ENCODE assay signal across 1 cellular context in genomic region chr17:31488264-31488981, GRCh38.
A peak's percentile ranks its signal among the peaks of the same experiment; 100 is the strongest.
TF ChIP-seq lines count a peak whose summit lies in the region.

No MANE protein-coding gene starts in this region.

TF ChIP-seq in HepG2, 621 proteins besides CTCF, POLR2A, EP300 and RAD21 (continued from another document and continues in another):
- peak; percentile 36; the same call in 1 of the 2 replicates for TF ChIP-seq SAP130 (CRISPR knock-in tag; IDR thresholded peaks at IDR 0.05; ENCODE audit: low read depth)
- TF ChIP-seq AGO2 (optimal IDR thresholded peaks at IDR 0.05; ENCODE audit: low read depth, low read length), result peak; percentile 18
- no peak for TF ChIP-seq ZNF577 (CRISPR knock-in tag; IDR thresholded peaks at IDR 0.05; ENCODE audit: borderline replicate concordance, low read depth)
- peak; percentile 39; the same call in 1 of the 2 replicates for TF ChIP-seq GABPB1 (CRISPR knock-in tag; IDR thresholded peaks at IDR 0.05)
- TF ChIP-seq ZBTB44 (CRISPR knock-in tag; IDR thresholded peaks at IDR 0.05), result no peak
- TF ChIP-seq ZNF414 (CRISPR knock-in tag; IDR thresholded peaks at IDR 0.05), result 0 out of 2 replicates have a peak, but pooled peaks have one; percentile 6
- TF ChIP-seq HDAC6 (IDR thresholded peaks at IDR 0.05; ENCODE audit: low read depth, low read length), result no peak
- TF ChIP-seq NR0B2 (CRISPR knock-in tag; IDR thresholded peaks at IDR 0.05), result no peak
- 0 out of 2 replicates have a peak, but pooled peaks have one; percentile 19 for TF ChIP-seq HDAC1 (CRISPR knock-in tag; IDR thresholded peaks at IDR 0.05)
- no peak for TF ChIP-seq MTF1 (CRISPR knock-in tag; IDR thresholded peaks at IDR 0.05)
- 0 out of 2 replicates have a peak, but pooled peaks have one; percentile 59 for TF ChIP-seq ZNF563 (CRISPR knock-in tag; IDR thresholded peaks at IDR 0.05)
- 0 out of 2 replicates have a peak, but pooled peaks have one; percentile 44 for TF ChIP-seq ZSCAN25 (CRISPR knock-in tag; IDR thresholded peaks at IDR 0.05)
- no peak for TF ChIP-seq SSRP1 (CRISPR knock-in tag; IDR thresholded peaks at IDR 0.05)
- 0 out of 2 replicates have a peak, but pooled peaks have one; percentile 8 for TF ChIP-seq HOXA3 (CRISPR knock-in tag; IDR thresholded peaks at IDR 0.05)
- TF ChIP-seq TMF1 (CRISPR knock-in tag; IDR thresholded peaks at IDR 0.05; ENCODE audit: low read depth), result peak; percentile 70; the same call in 1 of the 2 replicates
- no peak for TF ChIP-seq PAWR (CRISPR knock-in tag; IDR thresholded peaks at IDR 0.05; ENCODE audit: borderline replicate concordance)
- peak; percentile 57; the same call in 1 of the 2 replicates for TF ChIP-seq ZNF777 (CRISPR knock-in tag; IDR thresholded peaks at IDR 0.05)
- 0 out of 2 replicates have a peak, but pooled peaks have one; percentile 21 for TF ChIP-seq BORCS8-MEF2B (CRISPR knock-in tag; IDR thresholded peaks at IDR 0.05)
- TF ChIP-seq ZNF513 (CRISPR knock-in tag; conservative IDR thresholded peaks at IDR 0.05), result no peak
- TF ChIP-seq HNRNPLL (IDR thresholded peaks at IDR 0.05; ENCODE audit: low read depth, low read length, poor library complexity, severe bottlenecking), result peak; percentile 50
- 0 out of 2 replicates have a peak, but pooled peaks have one; percentile 42 for TF ChIP-seq HNF1B (CRISPR knock-in tag; IDR thresholded peaks at IDR 0.05)
- TF ChIP-seq ZBTB1 (CRISPR knock-in tag; IDR thresholded peaks at IDR 0.05; ENCODE audit: borderline replicate concordance), result no peak
- TF ChIP-seq ZNF253 (CRISPR knock-in tag; IDR thresholded peaks at IDR 0.05; ENCODE audit: borderline replicate concordance), result no peak
- TF ChIP-seq ZBTB20 (CRISPR knock-in tag; IDR thresholded peaks at IDR 0.05; ENCODE audit: borderline replicate concordance, low read depth), result no peak
- 0 out of 2 replicates have a peak, but pooled peaks have one; percentile 4 for TF ChIP-seq HES4 (CRISPR knock-in tag; IDR thresholded peaks at IDR 0.05; ENCODE audit: borderline replicate concordance)
- no peak for TF ChIP-seq RFXANK (CRISPR knock-in tag; IDR thresholded peaks at IDR 0.05)
- 0 out of 2 replicates have a peak, but pooled peaks have one; percentile 63 for TF ChIP-seq ZNF572 (CRISPR knock-in tag; IDR thresholded peaks at IDR 0.05)
- TF ChIP-seq KLF11 (CRISPR knock-in tag; IDR thresholded peaks at IDR 0.05), result no peak
- peak; percentile 37; the same call in 1 of the 2 replicates for TF ChIP-seq ZFP91 (CRISPR knock-in tag; IDR thresholded peaks at IDR 0.05; ENCODE audit: borderline replicate concordance)
- TF ChIP-seq KLF15 (CRISPR knock-in tag; IDR thresholded peaks at IDR 0.05; ENCODE audit: borderline replicate concordance), result no peak
- TF ChIP-seq ZMYM3 (CRISPR knock-in tag; IDR thresholded peaks at IDR 0.05), result no peak
- TF ChIP-seq PHF21A (CRISPR knock-in tag; IDR thresholded peaks at IDR 0.05), result no peak
- TF ChIP-seq ZNF747 (CRISPR knock-in tag; IDR thresholded peaks at IDR 0.05; ENCODE audit: borderline replicate concordance), result no peak
- TF ChIP-seq ZNF687 (CRISPR knock-in tag; IDR thresholded peaks at IDR 0.05), result peak; percentile 45
- TF ChIP-seq AKNA (CRISPR knock-in tag; IDR thresholded peaks at IDR 0.05; ENCODE audit: borderline replicate concordance), result no peak
- no peak for TF ChIP-seq ATM (IDR thresholded peaks at IDR 0.05; ENCODE audit: borderline replicate concordance)
- 0 out of 2 replicates have a peak, but pooled peaks have one; percentile 25 for TF ChIP-seq SNAPC2 (CRISPR knock-in tag; IDR thresholded peaks at IDR 0.05)
- TF ChIP-seq SALL2 (CRISPR knock-in tag; IDR thresholded peaks at IDR 0.05), result no peak
- TF ChIP-seq IKZF1 (IDR thresholded peaks at IDR 0.05), result no peak
- 0 out of 2 replicates have a peak, but pooled peaks have one; percentile 50 for TF ChIP-seq ZNF44 (CRISPR knock-in tag; IDR thresholded peaks at IDR 0.05)
- TF ChIP-seq ZNF430 (CRISPR knock-in tag; IDR thresholded peaks at IDR 0.05), result 0 out of 2 replicates have a peak, but pooled peaks have one; percentile 34
- 0 out of 2 replicates have a peak, but pooled peaks have one; percentile 52 for TF ChIP-seq SNAI1 (CRISPR knock-in tag; IDR thresholded peaks at IDR 0.05; ENCODE audit: borderline replicate concordance)
- no peak for TF ChIP-seq GATA4 (IDR thresholded peaks at IDR 0.05; ENCODE audit: borderline replicate concordance, low read depth)
